Comparison of ENCODE assay signal across 11 cellular contexts in genomic region chr1:41649445-41650175, GRCh38.
DNase-seq lines count a peak whose midpoint lies in the region; ATAC-seq and TF ChIP-seq lines count a peak whose summit lies in the region.
"Had no signal": no experiment of that assay in that cellular context is flagged by ENCODE, and none has a peak within 500 bp of the region (broad histone marks: within the 10 kb centered on the region; RNA-seq: fewer than 3 reads in every experiment).

No MANE protein-coding gene starts in this region.

- TF ChIP-seq CTCF in MCF 10A (IDR thresholded peaks at IDR 0.05; ENCODE audit: unreplicated experiment) (no peak), natural killer cell (IDR thresholded peaks at IDR 0.05) (no peak)

- peaks cover 7% of the 10 kb centered on the region for H3K36me3 Mint-ChIP-seq in MCF 10A (ENCODE audit: insufficient read depth, unreplicated experiment)
- H3K36me3 Mint-ChIP-seq in natural killer cell, result no peaks in the 10 kb centered on the region

- no peaks in the 10 kb centered on the region for H3K9me3 ChIP-seq in MG63
- H3K9me3 ChIP-seq: stomach had no signal

- POLR2A ChIA-PET in MCF 10A (lab: Yijun Ruan, JAX), result no interaction called here

- no peaks in the 10 kb centered on the region for H3K36me3 ChIP-seq in MG63
- H3K36me3 ChIP-seq: stomach had no signal

- intact Hi-C loops in MCF 10A (cut with micrococcal nuclease) (no loop called here), natural killer cell (cut with micrococcal nuclease) (no loop called here)

- peak overlapping the region; percentile 23 for H3K27ac Mint-ChIP-seq in MCF 10A (ENCODE audit: low read depth, unreplicated experiment)
- H3K27ac Mint-ChIP-seq in natural killer cell, result peak overlapping the region; percentile 80

- no peak for ATAC-seq in natural killer cell

- TF ChIP-seq POLR2A in erythroblast (IDR thresholded peaks at IDR 0.05; ENCODE audit: low read length), result no peak

- no TSS peak for BruUV-seq in MCF 10A (replicated peaks; lab: Mats Ljungman, UMichigan)

- no peak overlapping the region for H3K4me3 Mint-ChIP-seq in MCF 10A (ENCODE audit: unreplicated experiment)
- peak overlapping the region; percentile 22 for H3K4me3 Mint-ChIP-seq in natural killer cell

- no peak overlapping the region for H3K4me3 ChIP-seq in MG63
- H3K4me3 ChIP-seq: stomach had no signal

- CTCF ChIA-PET in MCF 10A (lab: Yijun Ruan, JAX), result no interaction called here

- no peaks in the 10 kb centered on the region for H3K27me3 ChIP-seq in MG63
- H3K27me3 ChIP-seq: stomach had no signal

- DNase-seq in DMS 273 (lab: John Stamatoyannopoulos, UW; ENCODE audit: unreplicated experiment) (peak; percentile 69), NCI-H524 (lab: John Stamatoyannopoulos, UW) (peak; percentile 67 to 76), MCF 10A (ENCODE audit: unreplicated experiment) (no peak), natural killer cell (no peak), MG63 (no peak), erythroblast (lab: John Stamatoyannopoulos, UW) (no peak)
- DNase-seq in stimulated activated CD4-positive, alpha-beta T cell treated with anti-CD3 and anti-CD28 coated beads, Interleukin-4, amount 100 ng/mL, for 24 hours, result no peak
- DNase-seq: NCI-H1092 treated with DMSO at 0.1 percent for 48 hours, NCI-H510A, stomach had no signal

- H3K9me3 Mint-ChIP-seq in MCF 10A (ENCODE audit: unreplicated experiment) (no peaks in the 10 kb centered on the region), natural killer cell (no peaks in the 10 kb centered on the region)
- H3K9me3 Mint-ChIP-seq: CD4-positive, CD25-positive, alpha-beta regulatory T cell had no signal

- H3K4me1 Mint-ChIP-seq in MCF 10A (ENCODE audit: insufficient read depth, unreplicated experiment) (peaks cover 5% of the 10 kb centered on the region), natural killer cell (peaks cover 47 to 71% of the 10 kb centered on the region in 2 donors)

- H3K27me3 Mint-ChIP-seq in MCF 10A (ENCODE audit: insufficient read depth, unreplicated experiment) (no peaks in the 10 kb centered on the region), natural killer cell (ENCODE audit: low read depth in 2 of 2) (no peaks in the 10 kb centered on the region)
- H3K27me3 Mint-ChIP-seq: CD4-positive, CD25-positive, alpha-beta regulatory T cell had no signal

Comparison
In these comparisons a context has a peak if more than half of its experiments do, and no peak if none do; other contexts are left out.
1. DNase-seq: peak in DMS 273 (single experiment) and NCI-H524 (2 of 2); none in MCF 10A (single experiment), natural killer cell (single experiment), MG63 (single experiment), stimulated activated CD4-positive, alpha-beta T cell treated with anti-CD3 and anti-CD28 coated beads, Interleukin-4, amount 100 ng/mL, for 24 hours (single experiment) and erythroblast (0 of 2).